18 cellular contexts compared by ENCODE assay signal in genomic region chr7:94057955-94058354, GRCh38.
"Had no signal": no experiment of that assay in that cellular context is flagged by ENCODE, and none has a peak within 500 bp of the region (broad histone marks: within the 10 kb centered on the region; RNA-seq: fewer than 3 reads in every experiment).

No MANE protein-coding gene starts in this region.

- H3K27ac ChIP-seq: coronary artery, neural progenitor cell, prostate gland, sigmoid colon, testis, tibial artery, upper lobe of left lung had no signal

- H3K4me3 ChIP-seq: coronary artery, lung, mucosa of descending colon, neural progenitor cell, prostate gland, sigmoid colon, testis, tibial artery, upper lobe of left lung had no signal

- H3K36me3 ChIP-seq: neural progenitor cell, prostate gland, sigmoid colon, tibial artery, upper lobe of left lung had no signal

- H3K27me3 ChIP-seq: neural progenitor cell, sigmoid colon, testis, upper lobe of left lung had no signal

- H3K4me1 ChIP-seq: neural progenitor cell, prostate gland, sigmoid colon, testis, tibial artery, upper lobe of left lung had no signal

- H2AFZ ChIP-seq: neural progenitor cell had no signal

- H3K9me3 ChIP-seq: mucosa of descending colon, prostate gland, sigmoid colon, testis, upper lobe of left lung had no signal

- H3K4me2 ChIP-seq: neural progenitor cell had no signal

- DNase-seq: dermis blood vessel endothelial cell; effector memory CD4-positive, alpha-beta T cell; mucosa of descending colon; naive B cell; nucleus accumbens; right cardiac atrium; sigmoid colon; stimulated activated CD4-positive, alpha-beta T cell treated with anti-CD3 and anti-CD28 coated beads, Interleukin-2, amount 100 ng/mL, for 24 hours; stimulated activated CD4-positive, alpha-beta T cell treated with anti-CD3 and anti-CD28 coated beads, Interleukin-4, amount 100 ng/mL, for 24 hours; stimulated activated naive CD4-positive, alpha-beta T cell treated with Interleukin-2 at 50 U/mL for 16 hours; substantia nigra; testis; tibial artery; upper lobe of left lung had no signal

- H3K9ac ChIP-seq: neural progenitor cell had no signal
